ENCODE assay signal across 9 cellular contexts in the genomic region with DNA sequence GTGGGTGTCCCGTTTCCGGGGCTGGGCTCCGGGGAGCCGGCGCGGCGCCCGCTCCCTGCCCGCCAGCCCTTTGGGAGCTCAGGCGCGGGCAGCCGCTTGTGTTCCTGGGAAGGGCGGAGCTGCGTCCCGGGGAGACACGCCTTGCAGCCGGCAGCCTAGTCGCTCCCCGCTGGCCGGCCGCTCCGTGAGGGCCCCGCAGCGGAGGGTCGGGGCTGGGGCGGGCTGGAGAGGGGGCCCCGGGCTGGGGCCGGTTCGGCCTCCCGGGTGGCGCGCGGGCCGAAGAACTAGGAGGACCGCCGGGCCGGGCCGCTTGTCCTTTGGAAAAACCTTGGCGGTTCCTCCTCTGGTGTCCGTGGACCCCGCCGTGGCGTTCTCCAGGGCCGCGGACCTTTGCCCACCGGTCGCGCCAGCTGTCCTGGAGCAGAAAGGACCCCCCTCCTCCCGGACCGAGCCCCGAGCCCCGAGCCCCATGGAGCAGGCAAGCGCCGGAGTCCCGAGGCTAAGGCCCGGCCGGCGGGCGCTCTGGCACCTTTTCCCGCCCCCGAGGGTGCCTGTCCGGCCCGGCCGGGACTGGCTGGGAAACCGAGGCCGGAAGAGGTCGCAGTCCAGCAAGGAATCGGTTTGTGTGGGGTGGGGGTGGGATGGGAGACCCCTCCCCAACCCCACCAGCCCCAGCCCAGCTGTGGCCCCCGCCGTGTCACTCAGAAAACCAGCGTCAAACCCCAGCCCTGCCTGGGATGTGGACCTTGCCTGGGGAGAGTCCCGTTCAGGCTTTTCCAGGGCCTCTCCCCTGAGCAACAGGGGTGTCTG. TPM values are rescaled to one million over a fixed set of nuclear protein-coding genes. Genes with fewer than 3 reads are reported as not detected.
DNase-seq lines count a peak whose midpoint lies in the region; ATAC-seq, FAIRE-seq and TF ChIP-seq lines count a peak whose summit lies in the region.
"Had no signal": no experiment of that assay in that cellular context is flagged by ENCODE, and none has a peak within 500 bp of the region (broad histone marks: within the 10 kb centered on the region; RNA-seq: fewer than 3 reads in every experiment).

No MANE protein-coding gene starts in this region.

- no peaks in the 10 kb centered on the region for H3K9me3 ChIP-seq in breast epithelium
- H3K9me3 ChIP-seq in keratinocyte (ENCODE audit: control insufficient read depth, low read depth, low read length) = peaks cover 2% of the 10 kb centered on the region

- H3K27ac ChIP-seq in ACC112 (ENCODE audit: low read depth, low read length) (no peak overlapping the region), breast epithelium (peak overlapping the region; percentile 71 to 77), keratinocyte (ENCODE audit: control insufficient read depth, insufficient read depth, low read length) (no peak overlapping the region)

- TF ChIP-seq CTCF in GM10266 (IDR thresholded peaks at IDR 0.05; ENCODE audit: control insufficient read depth, insufficient read depth, low read depth, missing control alignments) = peak; percentile 13
- TF ChIP-seq CTCF in NB4 (IDR thresholded peaks at IDR 0.05; ENCODE audit: low read depth, low read length) = no peak
- no peak for TF ChIP-seq CTCF in breast epithelium (IDR thresholded peaks at IDR 0.05)
- TF ChIP-seq CTCF in keratinocyte (optimal IDR thresholded peaks at IDR 0.05 in 1 of 3, IDR thresholded peaks at IDR 0.05 in 1 of 3, conservative IDR thresholded peaks at IDR 0.05 in 1 of 3; ENCODE audit: extremely low read depth in 1 of 3, insufficient read depth in 2 of 3, low read length in 3 of 3) = no peak

- H3K79me2 ChIP-seq in ACC112 (ENCODE audit: control insufficient read depth, insufficient read depth, low read length, unreplicated experiment) = peaks cover 10% of the 10 kb centered on the region
- no peaks in the 10 kb centered on the region for H3K79me2 ChIP-seq in keratinocyte (ENCODE audit: control insufficient read depth, insufficient read depth, low read length)

- ATAC-seq in stimulated activated memory B cell treated with anti-CD40 and anti-IgM and Interleukin-4, amounts not matched to agents 10 μg/mL and 1 μg/mL and 100 μg/mL, for 72 hours = peak; percentile 29
- ATAC-seq in GM21381 (IDR thresholded peaks at IDR 0.05; ENCODE audit: unreplicated experiment) = no peak

- peak overlapping the region; percentile 83 for H3K4me2 ChIP-seq in keratinocyte (ENCODE audit: control insufficient read depth, extremely low read depth, insufficient read depth, low read depth, low read length)

- H3K9ac ChIP-seq in keratinocyte (ENCODE audit: control insufficient read depth, extremely low read depth, insufficient read depth, low read length) = peak overlapping the region; percentile 60

- no peaks in the 10 kb centered on the region for H4K20me1 ChIP-seq in keratinocyte (ENCODE audit: control insufficient read depth, extremely low read depth, insufficient read depth, low read length)

- H3K4me3 Mint-ChIP-seq in stimulated activated memory B cell treated with anti-CD40 and anti-IgM and Interleukin-4, amounts not matched to agents 10 μg/mL and 1 μg/mL and 100 μg/mL, for 72 hours = peak overlapping the region; percentile 29

- no peak overlapping the region for H3K27ac Mint-ChIP-seq in stimulated activated memory B cell treated with anti-CD40 and anti-IgM and Interleukin-4, amounts not matched to agents 10 μg/mL and 1 μg/mL and 100 μg/mL, for 72 hours

- no peaks in the 10 kb centered on the region for H3K36me3 Mint-ChIP-seq in stimulated activated memory B cell treated with anti-CD40 and anti-IgM and Interleukin-4, amounts not matched to agents 10 μg/mL and 1 μg/mL and 100 μg/mL, for 72 hours

- H3K36me3 ChIP-seq in ACC112 (ENCODE audit: insufficient read depth, low read length) (no peaks in the 10 kb centered on the region), breast epithelium (no peaks in the 10 kb centered on the region), keratinocyte (ENCODE audit: control insufficient read depth in 2 of 2, extremely low read depth in 1 of 2, insufficient read depth in 2 of 2, low read length in 2 of 2) (no peaks in the 10 kb centered on the region)

- FAIRE-seq in keratinocyte (lab: Jason Lieb, UNC) = no peak
- FAIRE-seq: endothelial cell of umbilical vein had no signal

- H2AFZ ChIP-seq in ACC112 (ENCODE audit: low read length, unreplicated experiment) = peak overlapping the region; percentile 98
- H2AFZ ChIP-seq in keratinocyte (ENCODE audit: control insufficient read depth, low read length) = peak overlapping the region; percentile 90

- H3K9me3 Mint-ChIP-seq in stimulated activated memory B cell treated with anti-CD40 and anti-IgM and Interleukin-4, amounts not matched to agents 10 μg/mL and 1 μg/mL and 100 μg/mL, for 72 hours = no peaks in the 10 kb centered on the region

- peaks cover 3% of the 10 kb centered on the region for H3K4me1 ChIP-seq in ACC112 (ENCODE audit: control insufficient read depth, insufficient read depth, low read length, unreplicated experiment)
- H3K4me1 ChIP-seq in breast epithelium = no peaks in the 10 kb centered on the region
- H3K4me1 ChIP-seq in keratinocyte (ENCODE audit: control insufficient read depth, extremely low read depth, insufficient read depth, low read length) = peaks cover 13% of the 10 kb centered on the region

- H3K27me3 Mint-ChIP-seq in stimulated activated memory B cell treated with anti-CD40 and anti-IgM and Interleukin-4, amounts not matched to agents 10 μg/mL and 1 μg/mL and 100 μg/mL, for 72 hours = peaks cover 58% of the 10 kb centered on the region

- H3K4me3 ChIP-seq in ACC112 (ENCODE audit: low read depth, low read length) = peak overlapping the region; percentile 79
- H3K4me3 ChIP-seq in NB4 (ENCODE audit: low read depth, low read length) = peak overlapping the region; percentile 51
- peak overlapping the region; percentile 49 to 86 (median 63) for H3K4me3 ChIP-seq in breast epithelium
- peak overlapping the region; percentile 56 to 88 (median 69) for H3K4me3 ChIP-seq in keratinocyte (ENCODE audit: control insufficient read depth in 2 of 3, extremely low read depth in 1 of 3, insufficient read depth in 2 of 3, low read depth in 1 of 3, low read length in 3 of 3)

- DNase-seq in GM10266 (ENCODE audit: extremely low spot score) = peak; percentile 65
- DNase-seq in NB4 (ENCODE audit: low read depth) = peak; percentile 90
- DNase-seq in breast epithelium (ENCODE audit: low spot score in 2 of 2) = peak; percentile 68 to 75
- no peak for DNase-seq in keratinocyte (ENCODE audit: low read depth, low spot score)
- DNase-seq in activated CD4-positive, alpha-beta T cell treated with anti-CD3 and anti-CD28 coated beads, Interleukin-2, amount 50 U/mL, for 1 hour = no peak

- no peaks in the 10 kb centered on the region for H3K9me1 ChIP-seq in keratinocyte (ENCODE audit: control insufficient read depth, extremely low read depth, insufficient read depth, low read length)

- TF ChIP-seq POLR2A in NB4 (IDR thresholded peaks at IDR 0.05; ENCODE audit: extremely low read depth, insufficient read length) (peak; percentile 29), breast epithelium (IDR thresholded peaks at IDR 0.05) (no peak)

- dilution Hi-C loops in keratinocyte (cut with MboI; ENCODE audit: extremely low pct_ligation_motif_present, low sequenced_read_pairs) = no loop called here

- intact Hi-C loops in breast epithelium (cut with DNase I; ENCODE audit: low total_unique reads) = no loop called here

- no peaks in the 10 kb centered on the region for H3K4me1 Mint-ChIP-seq in stimulated activated memory B cell treated with anti-CD40 and anti-IgM and Interleukin-4, amounts not matched to agents 10 μg/mL and 1 μg/mL and 100 μg/mL, for 72 hours

- H3K27me3 ChIP-seq in ACC112 (ENCODE audit: insufficient read depth, low read length) (no peaks in the 10 kb centered on the region), breast epithelium (no peaks in the 10 kb centered on the region), keratinocyte (ENCODE audit: control insufficient read depth, extremely low read depth, insufficient read depth, low read length) (peaks cover 19% of the 10 kb centered on the region)

RNA-seq across cellular contexts. Expression of a gene that starts 6.8 kb away (rescaled TPM):
- 1 to 10 TPM; 1.9 to 7.6 (median 5.2) TPM for total RNA-seq in breast epithelium
- polyA plus RNA-seq in keratinocyte = 0.71 to 2.0 TPM (median 0.71 TPM) in 3 replicates
- polyA plus RNA-seq in keratinocyte (2011; ENCODE audit: low read depth) = 3.1 TPM
- polyA plus RNA-seq in keratinocyte (2011; cell fraction: cytosol; rRNA removed) = 0.42 TPM in 1 of 2 replicates, not detected in the other
- polyA plus RNA-seq in keratinocyte (2011; cell fraction: nucleus; rRNA removed) = 6.3 and 7.0 TPM in 2 replicates
- 1.2 and 2.2 TPM in 2 replicates for polyA plus RNA-seq in keratinocyte (2012; ENCODE audit: low replicate concordance)
- 1.2 TPM in 1 of 3 replicates, not detected in the others for polyA minus RNA-seq in keratinocyte
- polyA minus RNA-seq in keratinocyte (2011; cell fraction: cytosol; rRNA and poly(A)+ RNA removed) = not detected
- polyA minus RNA-seq in keratinocyte (2011; cell fraction: nucleus; rRNA and poly(A)+ RNA removed) = 3.1 TPM in 1 of 2 replicates, not detected in the other

RNA-seq across cellular contexts. Expression of a gene that starts 13.4 kb away (rescaled TPM):
- total RNA-seq in breast epithelium = 1 to 10 TPM in 1 of 3 donors, not detected in 2; 5.0 TPM
- not detected in 3 replicates for polyA plus RNA-seq in keratinocyte
- polyA plus RNA-seq in keratinocyte (2011; ENCODE audit: low read depth) = not detected
- polyA plus RNA-seq in keratinocyte (2011; cell fraction: cytosol; rRNA removed) = not detected in 2 replicates
- polyA plus RNA-seq in keratinocyte (2011; cell fraction: nucleus; rRNA removed) = not detected in 2 replicates
- not detected in 2 replicates for polyA plus RNA-seq in keratinocyte (2012; ENCODE audit: low replicate concordance)
- polyA minus RNA-seq in keratinocyte = not detected in 3 replicates
- polyA minus RNA-seq in keratinocyte (2011; cell fraction: cytosol; rRNA and poly(A)+ RNA removed) = not detected
- not detected in 2 replicates for polyA minus RNA-seq in keratinocyte (2011; cell fraction: nucleus; rRNA and poly(A)+ RNA removed)
- total RNA-seq: endothelial cell of umbilical vein had no signal
- polyA plus RNA-seq: endothelial cell of umbilical vein had no signal

RNA-seq across cellular contexts. Expression of a gene that starts 27.7 kb away (rescaled TPM):
- total RNA-seq in breast epithelium = 1 to 10 TPM in 1 of 3 donors, under 1 TPM in 1, not detected in 1; 0.33 to 6.1 TPM
- 0.23 TPM in 1 of 3 replicates, not detected in the others for polyA plus RNA-seq in keratinocyte
- polyA plus RNA-seq in keratinocyte (2011; ENCODE audit: low read depth) = not detected
- polyA plus RNA-seq in keratinocyte (2011; cell fraction: cytosol; rRNA removed) = not detected in 2 replicates
- polyA plus RNA-seq in keratinocyte (2011; cell fraction: nucleus; rRNA removed) = 0.32 TPM in 1 of 2 replicates, not detected in the other
- not detected in 2 replicates for polyA plus RNA-seq in keratinocyte (2012; ENCODE audit: low replicate concordance)
- polyA minus RNA-seq in keratinocyte = not detected in 3 replicates
- not detected for polyA minus RNA-seq in keratinocyte (2011; cell fraction: cytosol; rRNA and poly(A)+ RNA removed)
- not detected in 2 replicates for polyA minus RNA-seq in keratinocyte (2011; cell fraction: nucleus; rRNA and poly(A)+ RNA removed)
- total RNA-seq: endothelial cell of umbilical vein had no signal
- polyA plus RNA-seq: endothelial cell of umbilical vein had no signal

Comparison
In these comparisons a context has a peak if more than half of its experiments do, and no peak if none do; other contexts are left out.
1. H3K27ac ChIP-seq: peak in breast epithelium (2 of 2); none in ACC112 (single experiment) and keratinocyte (single experiment).
2. DNase-seq: peak in GM10266 (single experiment), NB4 (single experiment) and breast epithelium (2 of 2); none in keratinocyte (single experiment) and activated CD4-positive, alpha-beta T cell treated with anti-CD3 and anti-CD28 coated beads, Interleukin-2, amount 50 U/mL, for 1 hour (single experiment).
3. Peak in every context shown above with its lines, with median percentiles within 50 percentile points of each other: H3K4me3 ChIP-seq.